Comparison of ENCODE assay signal across 32 cellular contexts in the genomic region with DNA sequence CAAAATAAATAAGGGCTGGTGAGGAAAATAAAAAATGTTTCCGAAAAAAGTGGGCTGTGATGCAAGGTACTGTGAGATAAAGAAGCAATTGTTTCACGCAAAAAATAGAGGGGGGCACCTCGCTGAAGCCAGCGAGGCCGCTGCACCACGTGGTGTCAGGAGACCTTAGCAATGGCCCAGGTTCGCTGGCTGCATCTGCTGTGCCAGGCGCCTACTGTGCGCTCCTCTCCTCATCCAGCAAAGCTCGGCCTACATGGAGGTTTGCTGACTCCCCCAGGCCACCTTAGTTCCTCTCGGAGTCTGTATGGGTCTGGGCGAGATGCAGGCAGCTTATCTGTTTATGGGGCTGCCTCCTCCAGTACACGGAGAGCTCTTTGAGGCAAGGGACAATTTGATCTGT.
"Had no signal": no experiment of that assay in that cellular context is flagged by ENCODE, and none has a peak within 500 bp of the region (broad histone marks: within the 10 kb centered on the region; RNA-seq: fewer than 3 reads in every experiment).

No MANE protein-coding gene starts in this region.

- H3K27me3 ChIP-seq: brain microvascular endothelial cell, esophagus muscularis mucosa, foreskin keratinocyte, gastrocnemius medialis, heart right ventricle had no signal

- H3K27ac ChIP-seq: brain microvascular endothelial cell, esophagus muscularis mucosa, foreskin keratinocyte, gastrocnemius medialis, heart right ventricle, WERI-Rb-1 had no signal

- H3K36me3 ChIP-seq: brain microvascular endothelial cell, esophagus muscularis mucosa, gastrocnemius medialis, heart right ventricle, WERI-Rb-1 had no signal

- H3K9me3 ChIP-seq: esophagus muscularis mucosa, gastrocnemius medialis, heart right ventricle had no signal

- H3K4me3 ChIP-seq: esophagus muscularis mucosa, gastrocnemius medialis, heart right ventricle had no signal

- FAIRE-seq: astrocyte, colon had no signal

- H3K4me1 ChIP-seq: esophagus muscularis mucosa, gastrocnemius medialis had no signal

- DNase-seq: activated CD4-positive, alpha-beta T cell treated with anti-CD3 and anti-CD28 coated beads for 36 hours; activated CD4-positive, alpha-beta T cell treated with anti-CD3 and anti-CD28 coated beads, Interleukin-2, amount 50 U/mL, for 1 hour; activated CD4-positive, alpha-beta T cell treated with anti-CD3 and anti-CD28 coated beads, Interleukin-2, amount 50 U/mL, for 48 hours; activated CD4-positive, CD25-positive, alpha-beta regulatory T cell; activated CD4-positive, CD25-positive, alpha-beta regulatory T cell treated with anti-CD3 and anti-CD28 coated beads, Interleukin-2, amount 50 U/mL, for 72 hours; activated CD8-positive, alpha-beta memory T cell treated with anti-CD3 and anti-CD28 coated beads for 24 hours; activated CD8-positive, alpha-beta T cell treated with anti-CD3 and anti-CD28 coated beads for 36 hours; activated effector memory CD4-positive, alpha-beta T cell treated with Interleukin-2 at 50 U/mL for 16 hours; activated gamma-delta T cell treated with Interleukin-2 at 50 U/mL for 16 hours; activated naive CD4-positive, alpha-beta T cell treated with anti-CD3 and anti-CD28 coated beads, Interleukin-2, amount 50 U/mL, for 16 hours; activated naive CD4-positive, alpha-beta T cell treated with Interleukin-2 at 50 U/mL for 16 hours; activated T-cell treated with anti-CD3 and anti-CD28 coated beads, Interleukin-2, amount 50 U/mL, for 4 hours; amniotic stem cell; anterior cingulate cortex; brain microvascular endothelial cell; cortex of kidney; dermis blood vessel endothelial cell; effector CD4-positive, alpha-beta T cell; effector memory CD8-positive, alpha-beta T cell; erythroblast; foreskin keratinocyte; gastrocnemius medialis; glutamatergic neuron; heart right ventricle; T-helper 1 cell; T-helper 17 cell; T1000; WERI-Rb-1 had no signal

- ATAC-seq: activated CD4-positive, alpha-beta T cell treated with anti-CD3 and anti-CD28 coated beads for 36 hours; activated CD8-positive, alpha-beta T cell treated with anti-CD3 and anti-CD28 coated beads for 36 hours; activated T-cell treated with anti-CD3 and anti-CD28 coated beads, Interleukin-2, amount 50 U/mL, for 4 hours; activated T-helper 17 cell treated with anti-CD3 and anti-CD28 coated beads, Interleukin-2, amount 50 U/mL, for 72 hours; effector memory CD8-positive, alpha-beta T cell; foreskin keratinocyte; gastrocnemius medialis; T-helper 17 cell had no signal
